8 cellular contexts compared by ENCODE assay signal in genomic region chr3:125052671-125053303, GRCh38. TPM values are rescaled to one million over a fixed set of nuclear protein-coding genes. Genes with fewer than 3 reads are reported as not detected.
A peak's percentile ranks its signal among the peaks of the same experiment; 100 is the strongest.
DNase-seq lines count a peak whose midpoint lies in the region; ATAC-seq and TF ChIP-seq lines count a peak whose summit lies in the region.

No MANE protein-coding gene starts in this region.

- H3K4me3 Mint-ChIP-seq in brain (peak overlapping the region; percentile 62 to 97 (median 85)), progenitor cell of endocrine pancreas (ENCODE audit: low read depth) (no peak overlapping the region)

- H3K36me3 ChIP-seq in HUES64 (ENCODE audit: insufficient read depth, low read length), result no peaks in the 10 kb centered on the region
- peaks cover 52% of the 10 kb centered on the region for H3K36me3 ChIP-seq in mesodermal cell (ENCODE audit: control insufficient read depth, insufficient read depth, low read length)

- no peaks in the 10 kb centered on the region for H3K36me3 Mint-ChIP-seq in brain
- no peaks in the 10 kb centered on the region for H3K36me3 Mint-ChIP-seq in progenitor cell of endocrine pancreas (ENCODE audit: insufficient read depth)

- 31% methylated on average over 6 of the region's 6 CpGs for WGBS in HUES64
- 40 to 42% methylated on average over 4 to 5 of the region's 6 CpGs for WGBS in mesodermal cell (ENCODE audit: insufficient coverage in 2 of 2), 2 experiments

- H3K27ac ChIP-seq in HUES64 (ENCODE audit: low read depth, low read length) (peak overlapping the region; percentile 22; the same call in 1 of the 2 replicates), mesodermal cell (ENCODE audit: low read depth, low read length, severe bottlenecking) (peak overlapping the region; percentile 96)

- TF ChIP-seq CTCF in brain (conservative IDR thresholded peaks at IDR 0.05) (no peak), progenitor cell of endocrine pancreas (IDR thresholded peaks at IDR 0.05; ENCODE audit: unreplicated experiment) (no peak)

- H3K27ac Mint-ChIP-seq in brain, result peak overlapping the region; percentile 25 to 97 (median 86)
- no peak overlapping the region for H3K27ac Mint-ChIP-seq in progenitor cell of endocrine pancreas

- DNase-seq in COLO668 (lab: John Stamatoyannopoulos, UW; ENCODE audit: unreplicated experiment), result peak; percentile 12
- no peak for DNase-seq in HPDE6-E6E7 (ENCODE audit: extremely low spot score)
- no peak for DNase-seq in progenitor cell of endocrine pancreas (ENCODE audit: low spot score, unreplicated experiment)

- H3K4me1 Mint-ChIP-seq in brain, result peaks cover 65% of the 10 kb centered on the region
- H3K4me1 Mint-ChIP-seq in progenitor cell of endocrine pancreas (ENCODE audit: low read depth), result peaks cover 14% of the 10 kb centered on the region

- H3K9me3 ChIP-seq in HUES64 (ENCODE audit: insufficient read depth, low read depth, low read length) (no peaks in the 10 kb centered on the region), mesodermal cell (ENCODE audit: control insufficient read depth, low read length) (no peaks in the 10 kb centered on the region)

- ATAC-seq in HG03159 (IDR thresholded peaks at IDR 0.05; ENCODE audit: unreplicated experiment), result no peak
- ATAC-seq in HG03097 (IDR thresholded peaks at IDR 0.05; ENCODE audit: low FRiP score, unreplicated experiment), result no peak

- H3K9me3 Mint-ChIP-seq in brain, result no peaks in the 10 kb centered on the region
- no peaks in the 10 kb centered on the region for H3K9me3 Mint-ChIP-seq in progenitor cell of endocrine pancreas (ENCODE audit: low read depth)

- H3K9ac ChIP-seq in HUES64 (ENCODE audit: low read depth, low read length), result no peak overlapping the region

- peaks cover 3% of the 10 kb centered on the region for H3K27me3 Mint-ChIP-seq in brain
- H3K27me3 Mint-ChIP-seq in progenitor cell of endocrine pancreas, result peaks cover 69% of the 10 kb centered on the region

- H3K4me3 ChIP-seq in HUES64 (ENCODE audit: low read length) (peak overlapping the region; percentile 8; the same call in 1 of the 2 replicates), mesodermal cell (ENCODE audit: extremely low read depth, insufficient read depth, low read length, poor library complexity, severe bottlenecking) (peak overlapping the region; percentile 92)

- peaks cover 55% of the 10 kb centered on the region for H3K4me1 ChIP-seq in HUES64 (ENCODE audit: insufficient read depth, low read length)
- H3K4me1 ChIP-seq in mesodermal cell (ENCODE audit: control insufficient read depth, insufficient read depth, low read length, poor library complexity, severe bottlenecking), result peaks cover 58% of the 10 kb centered on the region

- peaks cover 31% of the 10 kb centered on the region for H3K27me3 ChIP-seq in HUES64 (ENCODE audit: insufficient read depth, low read length)

RNA-seq across cellular contexts. Expression of gene HEG1, which starts 3.0 kb away (rescaled TPM):
- polyA plus RNA-seq in HUES64 (2013, experiment 1 of 2), result 11.2 TPM
- 13.1 TPM for polyA plus RNA-seq in HUES64 (2013, experiment 2 of 2)
- polyA plus RNA-seq in brain (ENCODE audit: insufficient read depth, low read depth, low replicate concordance), result 13.9 TPM
- polyA plus RNA-seq in mesodermal cell (2013, experiment 1 of 2), result 122 TPM
- polyA plus RNA-seq in mesodermal cell (2013, experiment 2 of 2), result 98.4 TPM
- 4.1 and 7.2 TPM in 2 replicates for total RNA-seq in progenitor cell of endocrine pancreas
